8 cellular contexts compared by ENCODE assay signal in genomic region chr16:3023415-3023668, GRCh38. TPM values are rescaled to one million over a fixed set of nuclear protein-coding genes. Genes with fewer than 3 reads are reported as not detected.
DNase-seq lines count a peak whose midpoint lies in the region; FAIRE-seq and TF ChIP-seq lines count a peak whose summit lies in the region.

No MANE protein-coding gene starts in this region.

- H3K36me3 ChIP-seq in mesodermal cell (ENCODE audit: control insufficient read depth, insufficient read depth, low read length) (peaks cover 36% of the 10 kb centered on the region), transverse colon (no peaks in the 10 kb centered on the region)

- H3K4me1 ChIP-seq in mesodermal cell (ENCODE audit: control insufficient read depth, insufficient read depth, low read length, poor library complexity, severe bottlenecking) (peaks cover 19% of the 10 kb centered on the region), transverse colon (peaks cover 21 to 59% (median 48%) of the 10 kb centered on the region in 4 donors)

- H3K27ac ChIP-seq in mesodermal cell (ENCODE audit: low read depth, low read length, severe bottlenecking) (peak overlapping the region; percentile 100), transverse colon (peak overlapping the region; percentile 92 to 94 (median 93))

- H3K4me3 Mint-ChIP-seq in chondrocyte (ENCODE audit: unreplicated experiment): peak overlapping the region; percentile 91

- WGBS in mesodermal cell (ENCODE audit: insufficient coverage in 2 of 2), 2 experiments: 8 to 11% methylated on average over 3 to 4 of the region's 6 CpGs
- 15% methylated on average over 6 of the region's 6 CpGs; no CpG with 5 or more reads in 1 of the 2 donors for WGBS in transverse colon (ENCODE audit: low coverage in 1 of 2), 2 donors

- peaks cover 29% of the 10 kb centered on the region for H3K4me1 Mint-ChIP-seq in chondrocyte (ENCODE audit: low read depth)

- TF ChIP-seq CTCF in chondrocyte (IDR thresholded peaks at IDR 0.05) (no peak), transverse colon (IDR thresholded peaks at IDR 0.05) (no peak)

- H3K27me3 ChIP-seq in transverse colon: peaks cover 9% of the 10 kb centered on the region

- peaks cover 18% of the 10 kb centered on the region for H3K36me3 Mint-ChIP-seq in chondrocyte (ENCODE audit: low read depth)

- H3K9me3 Mint-ChIP-seq in chondrocyte (ENCODE audit: low read depth): no peaks in the 10 kb centered on the region

- peak; percentile 29 for DNase-seq in activated naive CD4-positive, alpha-beta T cell treated with Interleukin-2 at 50 U/mL for 16 hours
- DNase-seq in activated naive CD4-positive, alpha-beta T cell (lab: John Stamatoyannopoulos, UW): no peak
- peak; percentile 93 for DNase-seq in RCC 7860 (ENCODE audit: low spot score)
- DNase-seq in chondrocyte (ENCODE audit: low spot score): peak; percentile 80
- DNase-seq in transverse colon: no peak
- no peak for DNase-seq in GM19240 (ENCODE audit: insufficient read length, low spot score)
- no peak for DNase-seq in NOMO-1 treated with DMSO at 0.1 percent for 48 hours (lab: John Stamatoyannopoulos, UW; ENCODE audit: unreplicated experiment)

- intact Hi-C loops in transverse colon (cut with DNase I; ENCODE audit: low total_unique reads): loop anchor here (2.0 kb wide), 1 partner anchor 349 kb away; no protein-coding TSS in a partner anchor

- H3K4me3 ChIP-seq in mesodermal cell (ENCODE audit: extremely low read depth, insufficient read depth, low read length, poor library complexity, severe bottlenecking) (peak overlapping the region; percentile 73), transverse colon (peak overlapping the region; percentile 47 to 68 (median 61))

- H3K9me3 ChIP-seq in mesodermal cell (ENCODE audit: control insufficient read depth, low read length) (no peaks in the 10 kb centered on the region), transverse colon (no peaks in the 10 kb centered on the region)

- no peak for TF ChIP-seq EP300 in transverse colon (IDR thresholded peaks at IDR 0.05; ENCODE audit: low read depth)

- in situ Hi-C loops in transverse colon (cut with MboI; ENCODE audit: low pct_ligation_motif_present in 1 of 4, low pct_unique_long_range_greater_than_20kb in 1 of 4, low sequenced_read_pairs in 3 of 4): no loop called here

- H3K27ac Mint-ChIP-seq in chondrocyte (ENCODE audit: unreplicated experiment): peak overlapping the region; percentile 99

- FAIRE-seq in RCC 7860 (lab: Jason Lieb, UNC): peak; percentile 59

- H3K27me3 Mint-ChIP-seq in chondrocyte (ENCODE audit: low read depth): no peaks in the 10 kb centered on the region

- TF ChIP-seq POLR2A in transverse colon (IDR thresholded peaks at IDR 0.05): no peak

RNA-seq across cellular contexts. Expression of gene HCFC1R1, which starts 0.4 kb away (rescaled TPM):
- 74.0 to 101 TPM (median 79.3 TPM) in 3 replicates for total RNA-seq in chondrocyte
- 106 TPM for polyA plus RNA-seq in mesodermal cell (2013, experiment 1 of 2)
- polyA plus RNA-seq in mesodermal cell (2013, experiment 2 of 2): 97.8 TPM
- 10 to 100 TPM in 2 of 4 donors, 1 to 10 TPM in 2; 4.4 to 35.4 (median 17.5) TPM for total RNA-seq in transverse colon

RNA-seq across cellular contexts. Expression of gene THOC6, which starts 0.5 kb away (rescaled TPM):
- total RNA-seq in chondrocyte (27.4 to 33.4 TPM (median 28.8 TPM) in 3 replicates), transverse colon (10 to 100 TPM; 10.1 to 42.8 (median 17.6) TPM)
- polyA plus RNA-seq in mesodermal cell (2013, experiment 1 of 2): 35.8 TPM
- polyA plus RNA-seq in mesodermal cell (2013, experiment 2 of 2): 31.4 TPM

RNA-seq across cellular contexts. Expression of gene TNFRSF12A, which starts 3.2 kb away (rescaled TPM):
- total RNA-seq in chondrocyte (156 to 177 TPM (median 165 TPM) in 3 replicates), transverse colon (10 to 100 TPM; 13.3 to 50.5 (median 19.9) TPM)
- polyA plus RNA-seq in mesodermal cell (2013, experiment 1 of 2): 82.1 TPM
- 58.3 TPM for polyA plus RNA-seq in mesodermal cell (2013, experiment 2 of 2)

RNA-seq across cellular contexts. Expression of gene CLDN6, which starts 5.4 kb away (rescaled TPM):
- total RNA-seq in chondrocyte (0.27 to 0.69 TPM in 2 of 3 replicates, not detected in the other), transverse colon (not detected)
- polyA plus RNA-seq in mesodermal cell (2013, experiment 1 of 2): 55.8 TPM
- 47.6 TPM for polyA plus RNA-seq in mesodermal cell (2013, experiment 2 of 2)

RNA-seq across cellular contexts. Expression of gene CLDN9, which starts 10.6 kb away (rescaled TPM):
- total RNA-seq in chondrocyte: not detected in 3 replicates
- not detected for polyA plus RNA-seq in mesodermal cell (2013, experiment 1 of 2)
- polyA plus RNA-seq in mesodermal cell (2013, experiment 2 of 2): not detected
- 1 to 10 TPM in 1 of 4 donors, under 1 TPM in 1, not detected in 2; 0.55 to 1.1 TPM for total RNA-seq in transverse colon

Comparison
In these comparisons a context has a peak if more than half of its experiments do, and no peak if none do; other contexts are left out.
1. DNase-seq: peak in activated naive CD4-positive, alpha-beta T cell treated with Interleukin-2 at 50 U/mL for 16 hours (single experiment), RCC 7860 (single experiment) and chondrocyte (single experiment); none in activated naive CD4-positive, alpha-beta T cell (0 of 4), transverse colon (single experiment), GM19240 (single experiment) and NOMO-1 treated with DMSO at 0.1 percent for 48 hours (single experiment).